In the genomic region with DNA sequence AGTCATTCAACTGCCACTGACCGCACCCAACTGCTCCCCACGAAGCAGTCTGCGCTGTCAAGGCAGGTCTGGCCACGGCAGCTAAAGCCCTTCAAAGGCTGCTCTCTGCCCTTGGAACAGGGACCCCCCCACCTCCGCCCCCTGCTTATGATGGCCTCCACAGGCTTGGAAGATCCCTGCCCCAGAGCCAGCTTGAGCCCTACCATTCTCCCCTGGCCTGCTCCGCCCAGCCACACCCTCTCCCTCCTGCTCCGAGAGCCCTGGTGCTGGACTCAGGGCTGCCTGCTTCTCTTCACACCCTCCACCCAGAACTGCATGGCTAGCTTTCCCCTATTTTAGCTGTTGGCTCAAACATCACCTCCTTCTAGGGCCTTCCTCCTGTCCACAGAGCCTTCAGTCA, we compare ENCODE assay signal across 24 cellular contexts. TPM values are rescaled to one million over a fixed set of nuclear protein-coding genes. Genes with fewer than 3 reads are reported as not detected.
"Had no signal": no experiment of that assay in that cellular context is flagged by ENCODE, and none has a peak within 500 bp of the region (broad histone marks: within the 10 kb centered on the region; RNA-seq: fewer than 3 reads in every experiment).

No MANE protein-coding gene starts in this region.

- H3K27me3 Mint-ChIP-seq: activated CD4-positive, alpha-beta T cell treated with anti-CD3 and anti-CD28 coated beads, Interleukin-2, amount 10 ng/mL, durations not matched to agents 24 days and 14 days; activated CD8-positive, alpha-beta T cell treated with anti-CD3 and anti-CD28 coated beads for 36 hours; activated T-cell treated with anti-CD3 and anti-CD28 coated beads, Interleukin-2, amount 50 U/mL, for 24 hours; central memory CD8-positive, alpha-beta T cell had no signal

- ATAC-seq: activated CD8-positive, alpha-beta T cell treated with anti-CD3 and anti-CD28 coated beads for 36 hours; foreskin keratinocyte; lower lobe of right lung; right cardiac atrium; upper lobe of right lung had no signal

- H3K27me3 ChIP-seq: ascending aorta, foreskin keratinocyte, upper lobe of right lung had no signal

- FAIRE-seq: endothelial cell of umbilical vein, islet of Langerhans had no signal

- H3K36me3 ChIP-seq: prostate gland had no signal

- H3K9me3 Mint-ChIP-seq: activated CD4-positive, alpha-beta T cell treated with anti-CD3 and anti-CD28 coated beads, Interleukin-2, amount 10 ng/mL, durations not matched to agents 24 days and 14 days; activated CD8-positive, alpha-beta T cell treated with anti-CD3 and anti-CD28 coated beads for 36 hours; activated T-cell treated with anti-CD3 and anti-CD28 coated beads, Interleukin-2, amount 50 U/mL, for 24 hours; central memory CD8-positive, alpha-beta T cell; nephron progenitor cell had no signal

- H3K4me1 ChIP-seq: ascending aorta, lower lobe of right lung, prostate gland had no signal

- H3K4me3 Mint-ChIP-seq: activated CD4-positive, alpha-beta T cell treated with anti-CD3 and anti-CD28 coated beads, Interleukin-2, amount 10 ng/mL, durations not matched to agents 24 days and 14 days; activated CD8-positive, alpha-beta T cell treated with anti-CD3 and anti-CD28 coated beads for 36 hours; activated T-cell treated with anti-CD3 and anti-CD28 coated beads, Interleukin-2, amount 50 U/mL, for 24 hours; central memory CD8-positive, alpha-beta T cell; nephron progenitor cell had no signal

- H3K9me3 ChIP-seq: ascending aorta, lower lobe of right lung, prostate gland, upper lobe of right lung had no signal

- H3K27ac Mint-ChIP-seq: activated CD4-positive, alpha-beta T cell treated with anti-CD3 and anti-CD28 coated beads, Interleukin-2, amount 10 ng/mL, durations not matched to agents 24 days and 14 days; activated CD8-positive, alpha-beta T cell treated with anti-CD3 and anti-CD28 coated beads for 36 hours; activated T-cell treated with anti-CD3 and anti-CD28 coated beads, Interleukin-2, amount 50 U/mL, for 24 hours; nephron progenitor cell had no signal

- H3K27ac ChIP-seq: ascending aorta, coronary artery, foreskin keratinocyte, lower lobe of right lung, prostate gland, upper lobe of right lung had no signal

- DNase-seq: activated CD4-positive, alpha-beta T cell treated with anti-CD3 and anti-CD28 coated beads, Interleukin-2, amount 10 ng/mL, durations not matched to agents 24 days and 14 days; activated CD8-positive, alpha-beta T cell treated with anti-CD3 and anti-CD28 coated beads for 36 hours; activated effector memory CD4-positive, alpha-beta T cell treated with Interleukin-2 at 50 U/mL for 16 hours; activated naive CD4-positive, alpha-beta T cell treated with anti-CD3 and anti-CD28 coated beads, Interleukin-2, amount 50 U/mL, for 16 hours; activated T-cell treated with anti-CD3 and anti-CD28 coated beads, Interleukin-2, amount 50 U/mL, for 24 hours; glutamatergic neuron; hippocampal formation; lower lobe of right lung; nephron progenitor cell; stimulated activated CD4-positive, alpha-beta T cell treated with anti-CD3 and anti-CD28 coated beads, Interleukin-15, amount 100 ng/mL, for 24 hours; stimulated activated CD4-positive, alpha-beta T cell treated with anti-CD3 and anti-CD28 coated beads, Interleukin-4, amount 100 ng/mL, for 1 hour; T1000; upper lobe of right lung had no signal

- H3K4me3 ChIP-seq: ascending aorta, coronary artery, lower lobe of right lung, prostate gland, skin epidermis, upper lobe of right lung had no signal

RNA-seq across cellular contexts. Expression of a gene that starts 28.0 kb away (rescaled TPM):
- total RNA-seq: activated CD4-positive, alpha-beta T cell treated with anti-CD3 and anti-CD28 coated beads, Interleukin-2, amount 10 ng/mL, durations not matched to agents 24 days and 14 days; ascending aorta; endothelial cell of umbilical vein; fibroblast of lung; foreskin keratinocyte; lower lobe of right lung; mesenteric fat pad; right cardiac atrium; upper lobe of right lung had no signal
- polyA plus RNA-seq: endothelial cell of umbilical vein, fibroblast of lung had no signal
